ENCODE assay signal across 10 cellular contexts in genomic region chr20:10316582-10316981, GRCh38.
A peak's percentile ranks its signal among the peaks of the same experiment; 100 is the strongest.
DNase-seq lines count a peak whose midpoint lies in the region; ATAC-seq and TF ChIP-seq lines count a peak whose summit lies in the region.
"Had no signal": no experiment of that assay in that cellular context is flagged by ENCODE, and none has a peak within 500 bp of the region (broad histone marks: within the 10 kb centered on the region; RNA-seq: fewer than 3 reads in every experiment).

No MANE protein-coding gene starts in this region.

- no peaks in the 10 kb centered on the region for H3K36me3 ChIP-seq in Peyer's patch

- DNase-seq in D341Med (ENCODE audit: low spot score), result peak; percentile 40
- peak; percentile 54 for DNase-seq in HT1080 (ENCODE audit: low read depth)
- peak; percentile 74 for DNase-seq in SK-MEL-5 (ENCODE audit: low read depth, low spot score)
- DNase-seq in left lobe of liver (ENCODE audit: low spot score), result peak; percentile 52
- DNase-seq in SKM-1 (lab: John Stamatoyannopoulos, UW; ENCODE audit: unreplicated experiment), result no peak
- no peak for DNase-seq in Peyer's patch
- DNase-seq: effector memory CD4-positive, alpha-beta T cell; stimulated activated naive B cell treated with anti-CD40 and anti-IgM and Interleukin-4, amounts not matched to agents 10 μg/mL and 1 μg/mL and 100 μg/mL, for 72 hours had no signal

- no peak overlapping the region for H3K27ac ChIP-seq in Peyer's patch

- H3K4me1 ChIP-seq in Peyer's patch, result no peaks in the 10 kb centered on the region

- no peak for TF ChIP-seq POLR2A in Peyer's patch (IDR thresholded peaks at IDR 0.05)

- ATAC-seq in left lobe of liver (peak; percentile 86), GM19351 (IDR thresholded peaks at IDR 0.05; ENCODE audit: unreplicated experiment) (no peak)
- ATAC-seq: sciatic nerve; stimulated activated naive B cell treated with anti-CD40 and anti-IgM and Interleukin-4, amounts not matched to agents 10 μg/mL and 1 μg/mL and 100 μg/mL, for 72 hours had no signal

- H3K9me3 ChIP-seq in Peyer's patch, result no peaks in the 10 kb centered on the region

- peak in 2 of 6 experiments; percentile 11 to 23 for TF ChIP-seq CTCF in Peyer's patch (IDR thresholded peaks at IDR 0.05)

- H3K4me3 ChIP-seq in Peyer's patch, result no peak overlapping the region

- in situ Hi-C loops in SK-MEL-5 (cut with HindIII; ENCODE audit: low pct_unique_long_range_greater_than_20kb, low sequenced_read_pairs), result no loop called here

- H3K27me3 ChIP-seq in Peyer's patch, result no peaks in the 10 kb centered on the region

Comparison
In these comparisons a context has a peak if more than half of its experiments do, and no peak if none do; other contexts are left out.
1. DNase-seq: peak in D341Med (single experiment), HT1080 (single experiment), SK-MEL-5 (single experiment) and left lobe of liver (single experiment); none in SKM-1 (single experiment) and Peyer's patch (0 of 3).